Comparison of ENCODE assay signal across 1 cellular context in genomic region chr2:148719195-148719749, GRCh38.
TF ChIP-seq lines count a peak whose summit lies in the region.

No MANE protein-coding gene starts in this region.

TF ChIP-seq in HepG2, 621 proteins besides CTCF, POLR2A, EP300 and RAD21 (continued from another document):
- TF ChIP-seq AHDC1 (CRISPR knock-in tag; IDR thresholded peaks at IDR 0.05; ENCODE audit: borderline replicate concordance) (peak; percentile 40; the same call in 1 of the 2 replicates), SKI (IDR thresholded peaks at IDR 0.05; ENCODE audit: partially characterized antibody) (no peak), ONECUT2 (CRISPR knock-in tag; IDR thresholded peaks at IDR 0.05) (peak; percentile 46; the same call in 1 of the 2 replicates), NBN (conservative IDR thresholded peaks at IDR 0.05) (no peak), SOX6 (IDR thresholded peaks at IDR 0.05) (no peak), SOX6 (CRISPR knock-in tag; IDR thresholded peaks at IDR 0.05) (peak; percentile 68), TCF7L2 (IDR thresholded peaks at IDR 0.05; ENCODE audit: low read depth, low read length) (peak; percentile 51; the same call in 1 of the 2 replicates), RAD51 (IDR thresholded peaks at IDR 0.05; ENCODE audit: borderline replicate concordance) (no peak), PAXIP1 (CRISPR knock-in tag; conservative IDR thresholded peaks at IDR 0.05) (0 out of 2 replicates have a peak, but pooled peaks have one; percentile 34), NR2F1 (CRISPR knock-in tag; IDR thresholded peaks at IDR 0.05) (peak; percentile 59 to 73; a peak in 2 of 4 replicates), RXRB (CRISPR knock-in tag; IDR thresholded peaks at IDR 0.05; ENCODE audit: borderline replicate concordance) (peak; percentile 46; the same call in 1 of the 2 replicates), RORA (CRISPR knock-in tag; IDR thresholded peaks at IDR 0.05) (no peak), RXRA (CRISPR knock-in tag; IDR thresholded peaks at IDR 0.05) (peak; percentile 7; the same call in 1 of the 2 replicates), CSRNP2 (CRISPR knock-in tag; conservative IDR thresholded peaks at IDR 0.05; ENCODE audit: low read depth) (0 out of 2 replicates have a peak, but pooled peaks have one; percentile 21), ZNF710 (CRISPR knock-in tag; IDR thresholded peaks at IDR 0.05; ENCODE audit: borderline replicate concordance) (peak; percentile 98), SP1 (IDR thresholded peaks at IDR 0.05) (no peak), SP1 (CRISPR knock-in tag; IDR thresholded peaks at IDR 0.05) (no peak), GATAD2A (CRISPR knock-in tag; IDR thresholded peaks at IDR 0.05) (peak; percentile 66), SOX5 (CRISPR knock-in tag; IDR thresholded peaks at IDR 0.05; ENCODE audit: borderline replicate concordance) (peak; percentile 79; the same call in 1 of the 2 replicates), CEBPB (IDR thresholded peaks at IDR 0.05; ENCODE audit: borderline replicate concordance, low read depth, low read length) (no peak), PHB2 (IDR thresholded peaks at IDR 0.05; ENCODE audit: partially characterized antibody) (no peak), SOX13 (IDR thresholded peaks at IDR 0.05) (no peak), SOX13 (CRISPR knock-in tag; conservative IDR thresholded peaks at IDR 0.05 in 1 of 2, IDR thresholded peaks at IDR 0.05 in 1 of 2) (peak in 1 of 2 experiments; percentile 81; a peak in 2 of 4 replicates), IRF1 (CRISPR knock-in tag; IDR thresholded peaks at IDR 0.05; ENCODE audit: low read depth) (no peak), FOXP4 (CRISPR knock-in tag; IDR thresholded peaks at IDR 0.05) (peak; percentile 65), RARA (CRISPR knock-in tag; IDR thresholded peaks at IDR 0.05) (peak; percentile 48), ISL2 (CRISPR knock-in tag; IDR thresholded peaks at IDR 0.05) (peak; percentile 28; the same call in 1 of the 2 replicates), POGZ (CRISPR knock-in tag; IDR thresholded peaks at IDR 0.05) (peak; percentile 48; the same call in 1 of the 2 replicates), CBFB (CRISPR knock-in tag; IDR thresholded peaks at IDR 0.05) (peak; percentile 95), POLR2AphosphoS2 (IDR thresholded peaks at IDR 0.05; ENCODE audit: low read depth, low read length) (no peak), NR2F2 (IDR thresholded peaks at IDR 0.05; ENCODE audit: borderline replicate concordance, low read depth) (0 out of 2 replicates have a peak, but pooled peaks have one; percentile 40), BCL6 (CRISPR knock-in tag; IDR thresholded peaks at IDR 0.05) (peak; percentile 77)
TF ChIP-seq in HepG2: peak in this region for 29.
